25 cellular contexts compared by ENCODE assay signal in the genomic region with DNA sequence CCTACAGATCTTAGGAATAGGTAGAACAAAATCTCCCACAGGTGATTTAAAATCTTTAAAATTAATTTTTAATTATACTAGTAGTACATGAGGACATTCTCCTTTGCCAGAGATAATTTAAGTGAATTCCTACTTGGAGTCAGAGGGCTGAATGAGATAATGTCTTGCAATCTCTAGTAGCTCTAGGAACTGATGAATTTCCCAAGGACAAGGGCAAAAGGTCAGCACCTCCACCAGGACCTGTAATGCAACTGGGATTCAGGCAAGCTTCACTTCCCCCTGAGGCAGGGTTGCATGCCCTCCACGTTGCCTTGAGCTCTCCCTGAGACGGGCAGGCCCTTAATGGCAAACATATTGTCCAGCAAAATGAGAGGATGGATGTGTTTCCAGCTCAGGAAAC.
"Had no signal": no experiment of that assay in that cellular context is flagged by ENCODE, and none has a peak within 500 bp of the region (broad histone marks: within the 10 kb centered on the region; RNA-seq: fewer than 3 reads in every experiment).

No MANE protein-coding gene starts in this region.

- H3K9ac ChIP-seq: neural progenitor cell had no signal

- H3K36me3 ChIP-seq: heart left ventricle, neural progenitor cell, sigmoid colon, stomach, thyroid gland, upper lobe of left lung had no signal

- H3K27me3 ChIP-seq: body of pancreas, foreskin keratinocyte, heart left ventricle, sigmoid colon, stomach, thyroid gland, upper lobe of left lung had no signal

- H3K27ac ChIP-seq: body of pancreas, foreskin keratinocyte, heart left ventricle, neural progenitor cell, sigmoid colon, stomach, thyroid gland, upper lobe of left lung had no signal

- FAIRE-seq: kidney had no signal

- H3K9me3 ChIP-seq: body of pancreas, heart left ventricle, sigmoid colon, stomach, thyroid gland, upper lobe of left lung had no signal

- ATAC-seq: activated naive CD8-positive, alpha-beta T cell treated with anti-CD3 and anti-CD28 coated beads, Interleukin-2, amount 50 U/mL, for 24 hours; body of pancreas; esophagus mucosa; foreskin keratinocyte; heart left ventricle; left colon; naive thymus-derived CD8-positive, alpha-beta T cell; stimulated activated naive B cell treated with anti-CD40 and anti-IgM and Interleukin-4, amounts not matched to agents 10 μg/mL and 1 μg/mL and 100 μg/mL, for 72 hours had no signal

- H3K4me3 ChIP-seq: body of pancreas, heart left ventricle, neural progenitor cell, sigmoid colon, stomach, thyroid gland, upper lobe of left lung had no signal

- H3K4me2 ChIP-seq: neural progenitor cell had no signal

- H2AFZ ChIP-seq: neural progenitor cell had no signal

- H3K4me1 ChIP-seq: foreskin keratinocyte had no signal

- DNase-seq: activated CD4-positive, alpha-beta memory T cell treated with anti-CD3 and anti-CD28 coated beads, Interleukin-2, amount 10 ng/mL, durations not matched to agents 7 days and 5 days; activated CD4-positive, alpha-beta T cell treated with anti-CD3 and anti-CD28 coated beads for 1 hour; activated CD4-positive, alpha-beta T cell treated with anti-CD3 and anti-CD28 coated beads, Interleukin-2, amount 10 ng/mL, durations not matched to agents 7 days and 5 days; activated naive CD8-positive, alpha-beta T cell treated with anti-CD3 and anti-CD28 coated beads, Interleukin-2, amount 50 U/mL, for 24 hours; activated T-cell treated with anti-CD3 and anti-CD28 coated beads, Interleukin-2, amount 50 U/mL, for 48 hours; body of pancreas; endodermal cell; foreskin keratinocyte; heart left ventricle; hypothalamus; immature natural killer cell; kidney; left colon; naive thymus-derived CD8-positive, alpha-beta T cell; occipital lobe; sigmoid colon; stimulated activated CD4-positive, alpha-beta T cell treated with anti-CD3 and anti-CD28 coated beads, Interleukin-15, amount 100 ng/mL, for 24 hours; stimulated activated CD4-positive, alpha-beta T cell treated with anti-CD3 and anti-CD28 coated beads, Interleukin-2, amount 100 ng/mL, for 24 hours; stimulated activated naive B cell treated with anti-CD40 and anti-IgM and Interleukin-4, amounts not matched to agents 10 μg/mL and 1 μg/mL and 100 μg/mL, for 72 hours; stomach; T-helper 2 cell; thyroid gland; upper lobe of left lung had no signal
